ENCODE assay signal across 30 cellular contexts in genomic region chr6:151869787-151870186, GRCh38.
DNase-seq lines count a peak whose midpoint lies in the region; ATAC-seq and TF ChIP-seq lines count a peak whose summit lies in the region.
"Had no signal": no experiment of that assay in that cellular context is flagged by ENCODE, and none has a peak within 500 bp of the region (broad histone marks: within the 10 kb centered on the region; RNA-seq: fewer than 3 reads in every experiment).

No MANE protein-coding gene starts in this region.

- TF ChIP-seq CTCF in AG10803 (conservative IDR thresholded peaks at IDR 0.05; ENCODE audit: low read length) (no peak), fibroblast of the aortic adventitia (IDR thresholded peaks at IDR 0.05; ENCODE audit: insufficient read depth, low read length) (no peak), psoas muscle (IDR thresholded peaks at IDR 0.05) (no peak), CD14-positive monocyte (IDR thresholded peaks at IDR 0.05) (no peak)

- ATAC-seq in psoas muscle = peak; percentile 28 to 61 (median 46)
- ATAC-seq: activated T-cell treated with anti-CD3 and anti-CD28 coated beads, Interleukin-2, amount 50 U/mL, for 72 hours; body of pancreas; CD8-positive, alpha-beta T cell; K562; natural killer cell treated with Interleukin-12 subunit alpha and Interleukin-12 subunit beta and Interleukin-15 and Interleukin-18, amount 100 ng/mL, for 72 hours; PC-3; SK-N-SH treated with all-trans-retinoic acid at 6 μM for 48 hours; stimulated activated effector memory CD8-positive, alpha-beta T cell treated with anti-CD3 and anti-CD28 coated beads, Interleukin-12 subunit alpha, Interleukin-12 subunit beta, amount 100 ng/mL, for 72 hours had no signal

- H3K36me3 ChIP-seq in adipocyte (ENCODE audit: control insufficient read depth, insufficient read depth, low read length, severe bottlenecking) (no peaks in the 10 kb centered on the region), psoas muscle (ENCODE audit: insufficient read depth in 1 of 2, low read depth in 1 of 2) (no peaks in the 10 kb centered on the region)
- H3K36me3 ChIP-seq: adrenal gland, heart right ventricle had no signal

- DNase-seq in AG10803 (ENCODE audit: low read depth) (peak; percentile 71), adipocyte (ENCODE audit: low read depth) (peak; percentile 78), fibroblast of the aortic adventitia (ENCODE audit: low read depth) (peak; percentile 83), psoas muscle (no peak), NCI-H187 (lab: John Stamatoyannopoulos, UW) (no peak), NCI-H82 treated with DMSO at 0.1 percent for 48 hours (lab: John Stamatoyannopoulos, UW; ENCODE audit: unreplicated experiment) (no peak), superior temporal gyrus (ENCODE audit: extremely low spot score) (no peak), CD14-positive monocyte (ENCODE audit: low spot score) (no peak)
- DNase-seq: activated CD4-positive, alpha-beta T cell treated with anti-CD3 and anti-CD28 coated beads, Interleukin-2, amount 50 U/mL, for 48 hours; activated CD4-positive, CD25-positive, alpha-beta regulatory T cell treated with anti-CD3 and anti-CD28 coated beads, Interleukin-2, amount 50 U/mL, for 72 hours; activated T-cell treated with anti-CD3 and anti-CD28 coated beads, Interleukin-2, amount 50 U/mL, for 72 hours; adrenal gland; body of pancreas; CD8-positive, alpha-beta T cell; cerebellar nuclear complex; heart right ventricle; kidney; NCI-H1092 treated with DMSO at 0.1 percent for 48 hours; NCI-H187 treated with DMSO at 0.1 percent for 48 hours; NCI-H2171; NCI-H510A treated with DMSO at 0.1 percent for 48 hours; occipital lobe; PC-3; substantia nigra had no signal

- peaks cover 0 to 2% (median 0%) of the 10 kb centered on the region in 3 donors for H3K27me3 Mint-ChIP-seq in CD14-positive monocyte (ENCODE audit: low read depth in 3 of 3)

- H3K27me3 ChIP-seq in adipocyte (replicated peaks; ENCODE audit: control insufficient read depth, insufficient read depth, low read length) = no peaks in the 10 kb centered on the region
- no peaks in the 10 kb centered on the region for H3K27me3 ChIP-seq in psoas muscle (ENCODE audit: insufficient read depth in 3 of 3, low read length in 2 of 3)
- H3K27me3 ChIP-seq: adrenal gland, body of pancreas, heart right ventricle had no signal

- intact Hi-C loops in psoas muscle (cut with DNase I) = loop anchor here in 1 of 2 donors (5.0 kb wide), 1 partner anchor 42 kb away; no protein-coding TSS in a partner anchor
- intact Hi-C loops in CD14-positive monocyte (cut with micrococcal nuclease) = no loop called here

- H3K4me3 ChIP-seq in AG10803 (ENCODE audit: low read length) (no peak overlapping the region), adipocyte (ENCODE audit: low read length) (no peak overlapping the region), fibroblast of the aortic adventitia (ENCODE audit: low read depth, low read length) (no peak overlapping the region), psoas muscle (no peak overlapping the region)
- H3K4me3 ChIP-seq: adrenal gland, body of pancreas, heart right ventricle, K562, lung had no signal

- H3K4me3 Mint-ChIP-seq in CD14-positive monocyte = no peak overlapping the region
- H3K4me3 Mint-ChIP-seq: activated T-cell treated with anti-CD3 and anti-CD28 coated beads, Interleukin-2, amount 50 U/mL, for 72 hours; CD8-positive, alpha-beta T cell; natural killer cell treated with Interleukin-12 subunit alpha and Interleukin-12 subunit beta and Interleukin-15 and Interleukin-18, amount 100 ng/mL, for 72 hours; stimulated activated effector memory CD8-positive, alpha-beta T cell treated with anti-CD3 and anti-CD28 coated beads, Interleukin-12 subunit alpha, Interleukin-12 subunit beta, amount 100 ng/mL, for 72 hours; T-helper 1 cell treated with Interleukin-12 subunit alpha and Interleukin-12 subunit beta and Interleukin-4 antibody, amounts not matched to agents 30 μg/mL and 1 μg/mL, for 36 hours had no signal

- 52 to 65% (median 54%) methylated on average over 1 of the region's 1 CpG for WGBS in psoas muscle, 3 donors

- no peaks in the 10 kb centered on the region for H3K9me3 ChIP-seq in adipocyte (ENCODE audit: control insufficient read depth, low read length)
- H3K9me3 ChIP-seq in psoas muscle = no peaks in the 10 kb centered on the region
- H3K9me3 ChIP-seq: adrenal gland, body of pancreas had no signal

- peaks cover 7% of the 10 kb centered on the region for H3K4me1 Mint-ChIP-seq in CD14-positive monocyte
- H3K4me1 Mint-ChIP-seq: stimulated activated effector memory CD8-positive, alpha-beta T cell treated with anti-CD3 and anti-CD28 coated beads, Interleukin-12 subunit alpha, Interleukin-12 subunit beta, amount 100 ng/mL, for 72 hours had no signal

- H3K36me3 Mint-ChIP-seq in CD14-positive monocyte = no peaks in the 10 kb centered on the region
- H3K36me3 Mint-ChIP-seq: CD8-positive, alpha-beta T cell; stimulated activated effector memory CD8-positive, alpha-beta T cell treated with anti-CD3 and anti-CD28 coated beads, Interleukin-12 subunit alpha, Interleukin-12 subunit beta, amount 100 ng/mL, for 72 hours had no signal

- no peak overlapping the region for H3K9ac ChIP-seq in adipocyte (ENCODE audit: low read length)

- peaks cover 0 to 3% (median 0%) of the 10 kb centered on the region in 7 donors for H3K9me3 Mint-ChIP-seq in CD14-positive monocyte

- H3K4me1 ChIP-seq in adipocyte (ENCODE audit: control insufficient read depth, insufficient read depth, low read length) = peaks cover 21% of the 10 kb centered on the region
- H3K4me1 ChIP-seq in psoas muscle = peaks cover 6% of the 10 kb centered on the region
- H3K4me1 ChIP-seq: adrenal gland, body of pancreas, heart right ventricle had no signal

- H3K27ac ChIP-seq in psoas muscle = no peak overlapping the region
- H3K27ac ChIP-seq: adrenal gland, body of pancreas, heart right ventricle had no signal

- no peak overlapping the region for H3K27ac Mint-ChIP-seq in CD14-positive monocyte
- H3K27ac Mint-ChIP-seq: activated T-cell treated with anti-CD3 and anti-CD28 coated beads, Interleukin-2, amount 50 U/mL, for 72 hours; CD8-positive, alpha-beta T cell; natural killer cell treated with Interleukin-12 subunit alpha and Interleukin-12 subunit beta and Interleukin-15 and Interleukin-18, amount 100 ng/mL, for 72 hours; stimulated activated effector memory CD8-positive, alpha-beta T cell treated with anti-CD3 and anti-CD28 coated beads, Interleukin-12 subunit alpha, Interleukin-12 subunit beta, amount 100 ng/mL, for 72 hours; T-helper 1 cell treated with Interleukin-12 subunit alpha and Interleukin-12 subunit beta and Interleukin-4 antibody, amounts not matched to agents 30 μg/mL and 1 μg/mL, for 36 hours had no signal

Comparison
In these comparisons a context has a peak if more than half of its experiments do, and no peak if none do; other contexts are left out.
1. DNase-seq: peak in AG10803 (single experiment), adipocyte (single experiment) and fibroblast of the aortic adventitia (single experiment); none in psoas muscle (0 of 2), NCI-H187 (0 of 2), NCI-H82 treated with DMSO at 0.1 percent for 48 hours (single experiment), superior temporal gyrus (single experiment) and CD14-positive monocyte (single experiment).